Comparison of ENCODE assay signal across 8 cellular contexts in genomic region chr9:105694320-105694847, GRCh38. TPM values are rescaled to one million over a fixed set of nuclear protein-coding genes. Genes with fewer than 3 reads are reported as not detected.
DNase-seq lines count a peak whose midpoint lies in the region; ATAC-seq lines count a peak whose summit lies in the region.

Gene TMEM38B (plus strand): TSS chr9:105694541. CDS start chr9:105694661, 120 bp downstream.

- H3K27me3 ChIP-seq in NT2/D1 (ENCODE audit: insufficient read depth, insufficient read length) (peaks cover 45% of the 10 kb centered on the region), muscle layer of duodenum (ENCODE audit: low read depth, low read length) (no peaks in the 10 kb centered on the region)

- H3K4me3 ChIP-seq in NT2/D1 (ENCODE audit: insufficient read length, low read depth) (peak within 1 kb of the TSS; percentile 75), muscle layer of duodenum (ENCODE audit: low read depth in 1 of 2, low read length in 2 of 2) (peak within 1 kb of the TSS; percentile 78 to 80)

- DNase-seq in D341Med (ENCODE audit: low spot score) (peak; percentile 99), HS-27A (ENCODE audit: low read depth) (peak; percentile 12), NT2/D1 (ENCODE audit: low read depth, low spot score) (peak; percentile 70), activated T-cell treated with anti-CD3 and anti-CD28 coated beads for 4 hours (peak; percentile 69)
- peak; percentile 43 for DNase-seq in stimulated activated CD8-positive, alpha-beta memory T cell treated with anti-CD3 and anti-CD28 coated beads, Interleukin-7, amount 100 ng/mL, for 24 hours (ENCODE audit: low read depth)

- H3K27ac ChIP-seq in muscle layer of duodenum (ENCODE audit: low read length), result no peak within 1 kb of the TSS

- H3K9ac ChIP-seq in NT2/D1 (ENCODE audit: insufficient read length, low read depth), result peak within 1 kb of the TSS; percentile 81

- peak; percentile 70 for ATAC-seq in GM21360 (IDR thresholded peaks at IDR 0.05; ENCODE audit: unreplicated experiment)
- peak; percentile 96 for ATAC-seq in esophagus mucosa

- peaks cover 3% of the 10 kb centered on the region for H3K4me1 ChIP-seq in NT2/D1 (ENCODE audit: insufficient read depth, insufficient read length)
- H3K4me1 ChIP-seq in muscle layer of duodenum (ENCODE audit: control insufficient read depth in 1 of 2, insufficient read depth in 2 of 2, low read length in 2 of 2), result peaks cover 0 to 4% of the 10 kb centered on the region in 2 donors

- H3K9me3 ChIP-seq in NT2/D1 (ENCODE audit: insufficient read depth, low read length), result no peaks in the 10 kb centered on the region
- no peaks in the 10 kb centered on the region for H3K9me3 ChIP-seq in muscle layer of duodenum (ENCODE audit: control insufficient read depth in 1 of 2, low read length in 2 of 2)

- H3K36me3 ChIP-seq in NT2/D1 (ENCODE audit: insufficient read depth, insufficient read length, low read length) (no peaks in the 10 kb centered on the region), muscle layer of duodenum (ENCODE audit: control insufficient read depth in 1 of 2, insufficient read depth in 2 of 2, low read length in 2 of 2) (no peaks in the 10 kb centered on the region)

RNA-seq across cellular contexts. Expression of gene TMEM38B, which starts in this region (rescaled TPM):
- total RNA-seq in esophagus mucosa, result 4.1 TPM

Comparison
In these comparisons a context has a peak if more than half of its experiments do, and no peak if none do; other contexts are left out.
1. DNase-seq: peak in every context shown above with its lines; median percentile 99 in D341Med; 70 in NT2/D1; 69 in activated T-cell treated with anti-CD3 and anti-CD28 coated beads for 4 hours; 43 in stimulated activated CD8-positive, alpha-beta memory T cell treated with anti-CD3 and anti-CD28 coated beads, Interleukin-7, amount 100 ng/mL, for 24 hours; 12 in HS-27A.